Comparison of ENCODE assay signal across 19 cellular contexts in the genomic region with DNA sequence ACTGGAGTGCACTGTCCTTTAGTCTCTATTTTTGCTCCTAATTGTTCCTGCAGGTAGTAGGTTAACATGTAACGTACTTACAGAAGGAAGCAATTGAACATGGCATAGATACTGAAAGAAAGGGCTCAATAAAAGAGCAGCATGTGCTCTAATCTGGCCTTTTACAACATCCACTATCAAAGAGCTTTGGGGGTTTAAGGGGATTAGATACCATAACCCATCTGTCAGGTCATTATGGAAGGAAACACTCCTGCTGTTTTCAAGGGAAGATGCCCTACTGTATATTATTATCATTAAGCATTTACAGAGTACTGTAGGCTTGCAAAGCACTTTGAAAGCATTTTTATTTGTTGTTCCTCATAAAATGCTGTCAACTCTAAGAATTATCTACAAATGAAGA.
DNase-seq lines count a peak whose midpoint lies in the region; ATAC-seq and TF ChIP-seq lines count a peak whose summit lies in the region.
"Had no signal": no experiment of that assay in that cellular context is flagged by ENCODE, and none has a peak within 500 bp of the region (broad histone marks: within the 10 kb centered on the region; RNA-seq: fewer than 3 reads in every experiment).

No MANE protein-coding gene starts in this region.

- no peak for TF ChIP-seq CTCF in neural cell (IDR thresholded peaks at IDR 0.05; ENCODE audit: poor library complexity, severe bottlenecking)
- no peak for TF ChIP-seq CTCF in BE2C (IDR thresholded peaks at IDR 0.05; ENCODE audit: low read depth, low read length)

- H4K20me1 ChIP-seq in neural cell (ENCODE audit: insufficient read depth), result no peaks in the 10 kb centered on the region

- TF ChIP-seq EP300 in neural cell (conservative IDR thresholded peaks at IDR 0.05; ENCODE audit: poor library complexity, severe bottlenecking), result no peak

- H3K27ac ChIP-seq in neural cell (ENCODE audit: low read length), result peak overlapping the region; percentile 14
- H3K27ac ChIP-seq: 22Rv1 had no signal

- no peak overlapping the region for H3K4me2 ChIP-seq in neural cell (ENCODE audit: low read length)
- H3K4me2 ChIP-seq: GM23338 had no signal

- no peak overlapping the region for H3K9ac ChIP-seq in neural cell (ENCODE audit: low read length)

- H3K4me3 ChIP-seq in neural cell (ENCODE audit: low read length), result no peak overlapping the region
- no peak overlapping the region for H3K4me3 ChIP-seq in BE2C (ENCODE audit: low read depth, low read length)
- H3K4me3 ChIP-seq: GM23338, HAP-1 had no signal

- TF ChIP-seq RAD21 in neural cell (conservative IDR thresholded peaks at IDR 0.05), result no peak

- H3K79me2 ChIP-seq in neural cell (replicated peaks; ENCODE audit: insufficient read depth, low read length), result no peaks in the 10 kb centered on the region

- H3K27me3 ChIP-seq in neural cell (ENCODE audit: insufficient read depth, low read depth, low read length), result no peaks in the 10 kb centered on the region
- H3K27me3 ChIP-seq in BE2C, result no peaks in the 10 kb centered on the region

- no peaks in the 10 kb centered on the region for H3K9me2 ChIP-seq in neural cell (ENCODE audit: insufficient read depth, low read length)

- CTCF ChIA-PET in HEK293T (lab: Yijun Ruan, JAX), result no interaction called here

- no peak for ATAC-seq in GM21515 (IDR thresholded peaks at IDR 0.05; ENCODE audit: unreplicated experiment)
- ATAC-seq: CD8-positive, alpha-beta T cell; GM23338; Panc1; SK-N-SH treated with all-trans-retinoic acid at 6 μM for 48 hours had no signal

- H3K9me3 ChIP-seq in neural cell (ENCODE audit: low read length) (no peaks in the 10 kb centered on the region), BE2C (no peaks in the 10 kb centered on the region)
- H3K9me3 ChIP-seq: HAP-1 had no signal

- POLR2A ChIA-PET in HEK293T (lab: Yijun Ruan, JAX), result no interaction called here

- H3K36me3 ChIP-seq in neural cell (ENCODE audit: insufficient read depth, low read length) (no peaks in the 10 kb centered on the region), BE2C (no peaks in the 10 kb centered on the region)
- H3K36me3 ChIP-seq: HAP-1 had no signal

- H2AFZ ChIP-seq in neural cell (ENCODE audit: low read depth, low read length), result no peak overlapping the region

- peak; percentile 31 for DNase-seq in NCI-H1694 treated with DMSO at 0.1 percent for 48 hours (lab: John Stamatoyannopoulos, UW)
- no peak for DNase-seq in NCI-H1694 (lab: John Stamatoyannopoulos, UW)
- no peak for DNase-seq in HEK293T (ENCODE audit: extremely low spot score)
- peak; percentile 98 for DNase-seq in NCI-H82 treated with DMSO at 0.1 percent for 48 hours (lab: John Stamatoyannopoulos, UW; ENCODE audit: unreplicated experiment)
- no peak for DNase-seq in HCEC 1CT
- no peak for DNase-seq in BE2C
- DNase-seq: C1 segment of cervical spinal cord; Calu3; CD8-positive, alpha-beta T cell; DMS79 treated with DMSO at 0.1 percent for 48 hours; NCI-H2029; NCI-H748 treated with DMSO at 0.1 percent for 48 hours had no signal

- H3K4me1 ChIP-seq in BE2C, result no peaks in the 10 kb centered on the region

- H3F3A ChIP-seq in neural cell (ENCODE audit: insufficient read depth, low read length, poor library complexity, severe bottlenecking), result no peaks in the 10 kb centered on the region

TF ChIP-seq in HEK293T, 16 proteins besides CTCF, POLR2A, EP300 and RAD21:
- TF ChIP-seq CTBP1 (IDR thresholded peaks at IDR 0.05; ENCODE audit: borderline replicate concordance), result peak; percentile 22; the same call in 1 of the 2 replicates
- no peak for TF ChIP-seq FOXA1 (IDR thresholded peaks at IDR 0.05)

TF ChIP-seq in neural cell, 6 proteins besides CTCF, POLR2A, EP300 and RAD21:
- no peak for TF ChIP-seq EZH2 (IDR thresholded peaks at IDR 0.05; ENCODE audit: borderline replicate concordance, insufficient read depth, low read length, poor library complexity, severe bottlenecking)
- TF ChIP-seq SMC3 (conservative IDR thresholded peaks at IDR 0.05; ENCODE audit: poor library complexity), result no peak
- TF ChIP-seq TAF1 (IDR thresholded peaks at IDR 0.05; ENCODE audit: low read depth), result no peak
- no peak for TF ChIP-seq MXI1 (conservative IDR thresholded peaks at IDR 0.05; ENCODE audit: poor library complexity, severe bottlenecking)
- TF ChIP-seq, protein P1, sequence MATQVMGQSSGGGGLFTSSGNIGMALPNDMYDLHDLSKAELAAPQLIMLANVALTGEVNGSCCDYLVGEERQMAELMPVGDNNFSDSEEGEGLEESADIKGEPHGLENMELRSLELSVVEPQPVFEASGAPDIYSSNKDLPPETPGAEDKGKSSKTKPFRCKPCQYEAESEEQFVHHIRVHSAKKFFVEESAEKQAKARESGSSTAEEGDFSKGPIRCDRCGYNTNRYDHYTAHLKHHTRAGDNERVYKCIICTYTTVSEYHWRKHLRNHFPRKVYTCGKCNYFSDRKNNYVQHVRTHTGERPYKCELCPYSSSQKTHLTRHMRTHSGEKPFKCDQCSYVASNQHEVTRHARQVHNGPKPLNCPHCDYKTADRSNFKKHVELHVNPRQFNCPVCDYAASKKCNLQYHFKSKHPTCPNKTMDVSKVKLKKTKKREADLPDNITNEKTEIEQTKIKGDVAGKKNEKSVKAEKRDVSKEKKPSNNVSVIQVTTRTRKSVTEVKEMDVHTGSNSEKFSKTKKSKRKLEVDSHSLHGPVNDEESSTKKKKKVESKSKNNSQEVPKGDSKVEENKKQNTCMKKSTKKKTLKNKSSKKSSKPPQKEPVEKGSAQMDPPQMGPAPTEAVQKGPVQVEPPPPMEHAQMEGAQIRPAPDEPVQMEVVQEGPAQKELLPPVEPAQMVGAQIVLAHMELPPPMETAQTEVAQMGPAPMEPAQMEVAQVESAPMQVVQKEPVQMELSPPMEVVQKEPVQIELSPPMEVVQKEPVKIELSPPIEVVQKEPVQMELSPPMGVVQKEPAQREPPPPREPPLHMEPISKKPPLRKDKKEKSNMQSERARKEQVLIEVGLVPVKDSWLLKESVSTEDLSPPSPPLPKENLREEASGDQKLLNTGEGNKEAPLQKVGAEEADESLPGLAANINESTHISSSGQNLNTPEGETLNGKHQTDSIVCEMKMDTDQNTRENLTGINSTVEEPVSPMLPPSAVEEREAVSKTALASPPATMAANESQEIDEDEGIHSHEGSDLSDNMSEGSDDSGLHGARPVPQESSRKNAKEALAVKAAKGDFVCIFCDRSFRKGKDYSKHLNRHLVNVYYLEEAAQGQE (IDR thresholded peaks at IDR 0.05; ENCODE audit: borderline replicate concordance), result no peak
- no peak for TF ChIP-seq POLR2AphosphoS5 (IDR thresholded peaks at IDR 0.05)

Comparison
In these comparisons a context has a peak if more than half of its experiments do, and no peak if none do; other contexts are left out.
1. DNase-seq: peak in NCI-H1694 treated with DMSO at 0.1 percent for 48 hours (single experiment) and NCI-H82 treated with DMSO at 0.1 percent for 48 hours (single experiment); none in NCI-H1694 (single experiment), HEK293T (single experiment), HCEC 1CT (single experiment) and BE2C (single experiment).